ENCODE assay signal across 1 cellular context in the genomic region with DNA sequence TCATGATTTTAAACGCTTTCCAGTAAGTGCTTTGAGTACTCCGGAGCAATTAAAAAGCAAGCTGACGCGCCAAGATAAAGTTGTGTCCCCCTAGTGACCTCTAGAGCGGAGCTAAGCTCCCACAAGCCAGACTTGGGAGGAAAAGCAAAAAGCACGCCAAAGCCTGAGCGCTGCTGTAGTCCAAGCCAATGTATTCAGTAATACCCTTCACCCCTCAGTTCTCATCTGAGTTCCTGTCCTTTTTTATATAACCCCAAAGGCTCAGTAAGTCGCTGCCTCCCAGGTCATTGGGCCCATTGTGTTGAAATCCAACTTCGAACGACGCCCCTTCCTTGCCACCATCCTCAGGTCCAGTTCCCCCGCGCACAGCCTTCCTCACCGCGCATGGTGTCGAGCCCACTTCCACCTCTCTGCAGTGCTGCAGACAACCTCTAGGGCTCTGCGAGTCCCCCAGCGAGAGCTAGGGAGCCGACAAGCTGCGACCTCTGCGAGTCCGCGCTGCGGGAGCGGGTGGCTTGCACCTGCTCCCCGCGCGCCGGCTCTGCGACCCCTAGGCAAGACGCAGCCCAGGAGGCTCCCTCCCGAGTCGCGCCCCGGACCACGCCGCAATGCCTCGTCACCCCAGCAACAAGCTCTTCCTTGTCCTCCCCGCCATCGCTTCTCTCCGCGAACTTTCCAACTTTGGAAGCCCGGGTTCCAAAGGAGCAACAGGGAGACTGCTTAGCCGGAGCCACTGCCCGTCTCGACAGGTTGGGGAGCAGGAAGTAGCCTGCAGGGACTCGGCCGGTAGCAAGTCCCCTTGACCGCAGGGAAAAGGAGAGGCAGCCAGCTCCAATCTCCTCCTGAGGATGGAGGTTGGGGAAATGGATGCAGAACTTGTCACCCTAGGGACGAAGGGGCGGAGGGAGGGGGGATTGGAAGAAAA.
TF ChIP-seq lines count a peak whose summit lies in the region.

No MANE protein-coding gene starts in this region.

TF ChIP-seq in WTC11, 78 proteins besides CTCF, POLR2A, EP300 and RAD21 (continued from another document):
- TF ChIP-seq, protein P1, sequence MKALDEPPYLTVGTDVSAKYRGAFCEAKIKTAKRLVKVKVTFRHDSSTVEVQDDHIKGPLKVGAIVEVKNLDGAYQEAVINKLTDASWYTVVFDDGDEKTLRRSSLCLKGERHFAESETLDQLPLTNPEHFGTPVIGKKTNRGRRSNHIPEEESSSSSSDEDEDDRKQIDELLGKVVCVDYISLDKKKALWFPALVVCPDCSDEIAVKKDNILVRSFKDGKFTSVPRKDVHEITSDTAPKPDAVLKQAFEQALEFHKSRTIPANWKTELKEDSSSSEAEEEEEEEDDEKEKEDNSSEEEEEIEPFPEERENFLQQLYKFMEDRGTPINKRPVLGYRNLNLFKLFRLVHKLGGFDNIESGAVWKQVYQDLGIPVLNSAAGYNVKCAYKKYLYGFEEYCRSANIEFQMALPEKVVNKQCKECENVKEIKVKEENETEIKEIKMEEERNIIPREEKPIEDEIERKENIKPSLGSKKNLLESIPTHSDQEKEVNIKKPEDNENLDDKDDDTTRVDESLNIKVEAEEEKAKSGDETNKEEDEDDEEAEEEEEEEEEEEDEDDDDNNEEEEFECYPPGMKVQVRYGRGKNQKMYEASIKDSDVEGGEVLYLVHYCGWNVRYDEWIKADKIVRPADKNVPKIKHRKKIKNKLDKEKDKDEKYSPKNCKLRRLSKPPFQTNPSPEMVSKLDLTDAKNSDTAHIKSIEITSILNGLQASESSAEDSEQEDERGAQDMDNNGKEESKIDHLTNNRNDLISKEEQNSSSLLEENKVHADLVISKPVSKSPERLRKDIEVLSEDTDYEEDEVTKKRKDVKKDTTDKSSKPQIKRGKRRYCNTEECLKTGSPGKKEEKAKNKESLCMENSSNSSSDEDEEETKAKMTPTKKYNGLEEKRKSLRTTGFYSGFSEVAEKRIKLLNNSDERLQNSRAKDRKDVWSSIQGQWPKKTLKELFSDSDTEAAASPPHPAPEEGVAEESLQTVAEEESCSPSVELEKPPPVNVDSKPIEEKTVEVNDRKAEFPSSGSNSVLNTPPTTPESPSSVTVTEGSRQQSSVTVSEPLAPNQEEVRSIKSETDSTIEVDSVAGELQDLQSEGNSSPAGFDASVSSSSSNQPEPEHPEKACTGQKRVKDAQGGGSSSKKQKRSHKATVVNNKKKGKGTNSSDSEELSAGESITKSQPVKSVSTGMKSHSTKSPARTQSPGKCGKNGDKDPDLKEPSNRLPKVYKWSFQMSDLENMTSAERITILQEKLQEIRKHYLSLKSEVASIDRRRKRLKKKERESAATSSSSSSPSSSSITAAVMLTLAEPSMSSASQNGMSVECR (CRISPR knock-in tag; IDR thresholded peaks at IDR 0.05; ENCODE audit: borderline replicate concordance) = no peak
- peak; percentile 43; the same call in 1 of the 2 replicates for TF ChIP-seq MAX (CRISPR knock-in tag; IDR thresholded peaks at IDR 0.05)
- TF ChIP-seq, protein P2, sequence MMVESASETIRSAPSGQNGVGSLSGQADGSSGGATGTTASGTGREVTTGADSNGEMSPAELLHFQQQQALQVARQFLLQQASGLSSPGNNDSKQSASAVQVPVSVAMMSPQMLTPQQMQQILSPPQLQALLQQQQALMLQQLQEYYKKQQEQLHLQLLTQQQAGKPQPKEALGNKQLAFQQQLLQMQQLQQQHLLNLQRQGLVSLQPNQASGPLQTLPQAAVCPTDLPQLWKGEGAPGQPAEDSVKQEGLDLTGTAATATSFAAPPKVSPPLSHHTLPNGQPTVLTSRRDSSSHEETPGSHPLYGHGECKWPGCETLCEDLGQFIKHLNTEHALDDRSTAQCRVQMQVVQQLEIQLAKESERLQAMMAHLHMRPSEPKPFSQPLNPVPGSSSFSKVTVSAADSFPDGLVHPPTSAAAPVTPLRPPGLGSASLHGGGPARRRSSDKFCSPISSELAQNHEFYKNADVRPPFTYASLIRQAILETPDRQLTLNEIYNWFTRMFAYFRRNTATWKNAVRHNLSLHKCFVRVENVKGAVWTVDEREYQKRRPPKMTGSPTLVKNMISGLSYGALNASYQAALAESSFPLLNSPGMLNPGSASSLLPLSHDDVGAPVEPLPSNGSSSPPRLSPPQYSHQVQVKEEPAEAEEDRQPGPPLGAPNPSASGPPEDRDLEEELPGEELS (CRISPR knock-in tag; IDR thresholded peaks at IDR 0.05) = no peak
- no peak for TF ChIP-seq NR3C1 (CRISPR knock-in tag; conservative IDR thresholded peaks at IDR 0.05; ENCODE audit: low read depth)
- 0 out of 2 replicates have a peak, but pooled peaks have one; percentile 36 for TF ChIP-seq ATF1 (CRISPR knock-in tag; IDR thresholded peaks at IDR 0.05)
- TF ChIP-seq PRRX2 (CRISPR knock-in tag; IDR thresholded peaks at IDR 0.05) = no peak
- TF ChIP-seq NFE2L1 (CRISPR knock-in tag; IDR thresholded peaks at IDR 0.05) = no peak
- no peak for TF ChIP-seq SOX15 (CRISPR knock-in tag; IDR thresholded peaks at IDR 0.05)
- TF ChIP-seq, protein P3, sequence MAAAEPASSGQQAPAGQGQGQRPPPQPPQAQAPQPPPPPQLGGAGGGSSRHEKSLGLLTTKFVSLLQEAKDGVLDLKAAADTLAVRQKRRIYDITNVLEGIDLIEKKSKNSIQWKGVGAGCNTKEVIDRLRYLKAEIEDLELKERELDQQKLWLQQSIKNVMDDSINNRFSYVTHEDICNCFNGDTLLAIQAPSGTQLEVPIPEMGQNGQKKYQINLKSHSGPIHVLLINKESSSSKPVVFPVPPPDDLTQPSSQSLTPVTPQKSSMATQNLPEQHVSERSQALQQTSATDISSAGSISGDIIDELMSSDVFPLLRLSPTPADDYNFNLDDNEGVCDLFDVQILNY (CRISPR knock-in tag; IDR thresholded peaks at IDR 0.05) = no peak
- no peak for TF ChIP-seq ATF6 (CRISPR knock-in tag; IDR thresholded peaks at IDR 0.05)
- no peak for TF ChIP-seq ZBTB43 (CRISPR knock-in tag; IDR thresholded peaks at IDR 0.05)
- peak; percentile 96 for TF ChIP-seq HMGXB4 (CRISPR knock-in tag; IDR thresholded peaks at IDR 0.05)
- TF ChIP-seq, protein P4, sequence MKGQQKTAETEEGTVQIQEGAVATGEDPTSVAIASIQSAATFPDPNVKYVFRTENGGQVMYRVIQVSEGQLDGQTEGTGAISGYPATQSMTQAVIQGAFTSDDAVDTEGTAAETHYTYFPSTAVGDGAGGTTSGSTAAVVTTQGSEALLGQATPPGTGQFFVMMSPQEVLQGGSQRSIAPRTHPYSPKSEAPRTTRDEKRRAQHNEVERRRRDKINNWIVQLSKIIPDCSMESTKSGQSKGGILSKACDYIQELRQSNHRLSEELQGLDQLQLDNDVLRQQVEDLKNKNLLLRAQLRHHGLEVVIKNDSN (CRISPR knock-in tag; IDR thresholded peaks at IDR 0.05) = no peak
- TF ChIP-seq SMAD4 (CRISPR knock-in tag; IDR thresholded peaks at IDR 0.05) = no peak
- no peak for TF ChIP-seq CBFB (CRISPR knock-in tag; IDR thresholded peaks at IDR 0.05; ENCODE audit: low read depth)
- TF ChIP-seq FOXP1 (CRISPR knock-in tag; IDR thresholded peaks at IDR 0.05; ENCODE audit: borderline replicate concordance) = peak; percentile 68; the same call in 1 of the 2 replicates
- peak; percentile 36; the same call in 1 of the 2 replicates for TF ChIP-seq ZNF423 (CRISPR knock-in tag; IDR thresholded peaks at IDR 0.05)
- no peak for TF ChIP-seq EMX1 (CRISPR knock-in tag; IDR thresholded peaks at IDR 0.05)
- no peak for TF ChIP-seq TCF7 (CRISPR knock-in tag; IDR thresholded peaks at IDR 0.05; ENCODE audit: low read depth)
- no peak for TF ChIP-seq ZNF281 (CRISPR knock-in tag; IDR thresholded peaks at IDR 0.05)
- no peak for TF ChIP-seq USF2 (CRISPR knock-in tag; IDR thresholded peaks at IDR 0.05)
